ENCODE assay signal across 8 cellular contexts in the genomic region with DNA sequence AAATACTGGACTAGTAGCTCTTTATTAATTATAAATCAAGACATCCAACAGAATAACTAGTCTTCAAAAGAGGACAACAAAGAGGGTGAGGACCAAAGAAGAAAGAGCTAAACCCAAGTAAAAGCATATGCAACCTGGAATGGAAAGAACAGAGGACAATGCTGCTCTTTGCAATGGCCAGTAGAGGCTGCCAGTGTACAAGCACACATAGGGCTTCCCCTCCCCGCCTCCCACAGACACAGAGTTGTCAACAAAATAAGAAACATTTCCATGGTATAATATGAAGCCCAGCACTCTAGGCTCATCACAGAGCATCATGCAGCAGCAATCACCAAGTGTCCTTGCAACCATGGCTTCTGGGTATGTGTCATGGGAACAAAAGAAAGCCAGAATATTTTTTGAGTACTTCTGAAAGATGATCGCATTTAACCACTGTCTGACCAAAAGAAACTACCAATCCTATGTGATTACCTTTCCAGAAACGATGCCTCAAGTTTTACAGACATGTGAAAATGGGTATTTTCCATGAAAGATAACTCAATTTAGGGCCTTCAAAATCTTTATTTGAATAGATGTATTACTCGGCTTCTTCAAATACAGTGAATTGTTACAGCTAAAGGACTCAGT. TPM values are rescaled to one million over a fixed set of nuclear protein-coding genes. Genes with fewer than 3 reads are reported as not detected.
DNase-seq lines count a peak whose midpoint lies in the region; ATAC-seq lines count a peak whose summit lies in the region.

No MANE protein-coding gene starts in this region.

- peaks cover 4% of the 10 kb centered on the region for H3K4me1 Mint-ChIP-seq in activated CD4-positive, alpha-beta T cell treated with anti-CD3 and anti-CD28 coated beads, Interleukin-2, amount 10 ng/mL, durations not matched to agents 24 days and 14 days

- peaks cover 1% of the 10 kb centered on the region for H3K36me3 Mint-ChIP-seq in activated CD4-positive, alpha-beta T cell treated with anti-CD3 and anti-CD28 coated beads, Interleukin-2, amount 10 ng/mL, durations not matched to agents 24 days and 14 days (ENCODE audit: low read depth)

- H3K27ac Mint-ChIP-seq in activated CD4-positive, alpha-beta T cell treated with anti-CD3 and anti-CD28 coated beads, Interleukin-2, amount 10 ng/mL, durations not matched to agents 24 days and 14 days: no peak overlapping the region

- ATAC-seq in GM19025 (IDR thresholded peaks at IDR 0.05; ENCODE audit: low read depth, unreplicated experiment): peak; percentile 97
- ATAC-seq in HG03159 (IDR thresholded peaks at IDR 0.05; ENCODE audit: unreplicated experiment): peak; percentile 98

- DNase-seq in C1 segment of cervical spinal cord (lab: John Stamatoyannopoulos, UW) (peak in 11 of 14 donors; percentile 1 to 32 (median 19)), NCI-H2196 treated with DMSO at 0.1 percent for 48 hours (lab: John Stamatoyannopoulos, UW; ENCODE audit: unreplicated experiment) (peak; percentile 91), dermis microvascular lymphatic vessel endothelial cell (ENCODE audit: low read depth in 2 of 2) (peak; percentile 79 to 85), lung microvascular endothelial cell (ENCODE audit: low read depth in 2 of 2) (peak; percentile 82 to 92)
- DNase-seq in activated CD4-positive, alpha-beta T cell treated with anti-CD3 and anti-CD28 coated beads, Interleukin-2, amount 10 ng/mL, durations not matched to agents 24 days and 14 days: peak; percentile 86
- DNase-seq in stimulated activated CD8-positive, alpha-beta memory T cell treated with anti-CD3 and anti-CD28 coated beads, Interleukin-4, amount 100 ng/mL, for 24 hours (ENCODE audit: low read depth): peak; percentile 27

- intact Hi-C loops in activated CD4-positive, alpha-beta T cell treated with anti-CD3 and anti-CD28 coated beads, Interleukin-2, amount 10 ng/mL, durations not matched to agents 24 days and 14 days (cut with micrococcal nuclease): loop anchor here (2.0 to 10.0 kb wide), 5 partner anchors 57 to 867 kb away; no protein-coding TSS in a partner anchor

- no peaks in the 10 kb centered on the region for H3K27me3 Mint-ChIP-seq in activated CD4-positive, alpha-beta T cell treated with anti-CD3 and anti-CD28 coated beads, Interleukin-2, amount 10 ng/mL, durations not matched to agents 24 days and 14 days

- no peak overlapping the region for H3K4me3 Mint-ChIP-seq in activated CD4-positive, alpha-beta T cell treated with anti-CD3 and anti-CD28 coated beads, Interleukin-2, amount 10 ng/mL, durations not matched to agents 24 days and 14 days

- no peaks in the 10 kb centered on the region for H3K9me3 Mint-ChIP-seq in activated CD4-positive, alpha-beta T cell treated with anti-CD3 and anti-CD28 coated beads, Interleukin-2, amount 10 ng/mL, durations not matched to agents 24 days and 14 days

RNA-seq across cellular contexts. Expression of a gene that starts 58.1 kb away (rescaled TPM):
- total RNA-seq in activated CD4-positive, alpha-beta T cell treated with anti-CD3 and anti-CD28 coated beads, Interleukin-2, amount 10 ng/mL, durations not matched to agents 24 days and 14 days: 11.6 and 12.8 TPM in 2 replicates
- 4.9 and 7.0 TPM in 2 replicates for total RNA-seq in dermis microvascular lymphatic vessel endothelial cell
- 3.2 and 4.1 TPM in 2 replicates for total RNA-seq in lung microvascular endothelial cell

Comparison
In these comparisons a context has a peak if more than half of its experiments do, and no peak if none do; other contexts are left out.
1. Peak in every context shown above with its lines: DNase-seq and ATAC-seq.
2. DNase-seq: peak in every context shown above with its lines; median percentile 91 in NCI-H2196 treated with DMSO at 0.1 percent for 48 hours; 87 in lung microvascular endothelial cell; 86 in activated CD4-positive, alpha-beta T cell treated with anti-CD3 and anti-CD28 coated beads, Interleukin-2, amount 10 ng/mL, durations not matched to agents 24 days and 14 days; 82 in dermis microvascular lymphatic vessel endothelial cell; 27 in stimulated activated CD8-positive, alpha-beta memory T cell treated with anti-CD3 and anti-CD28 coated beads, Interleukin-4, amount 100 ng/mL, for 24 hours; 19 in C1 segment of cervical spinal cord.